19 cellular contexts compared by ENCODE assay signal in genomic region chr11:19281555-19281954, GRCh38. TPM values are rescaled to one million over a fixed set of nuclear protein-coding genes. Genes with fewer than 3 reads are reported as not detected.
"Had no signal": no experiment of that assay in that cellular context is flagged by ENCODE, and none has a peak within 500 bp of the region (broad histone marks: within the 10 kb centered on the region; RNA-seq: fewer than 3 reads in every experiment).

No MANE protein-coding gene starts in this region.

- H3K4me1 ChIP-seq: gastroesophageal sphincter, thyroid gland had no signal

- H3K9me3 Mint-ChIP-seq: dendritic cell treated with granulocyte-macrophage colony-stimulating factor and Interleukin-4, amounts not matched to agents 40 ng/mL and 50 ng/mL, for 4 days; neural crest cell; type B pancreatic cell had no signal

- H3K9me3 ChIP-seq: esophagus squamous epithelium, gastroesophageal sphincter, stomach, suprapubic skin, thyroid gland had no signal

- H3K27ac Mint-ChIP-seq: dendritic cell treated with granulocyte-macrophage colony-stimulating factor and Interleukin-4, amounts not matched to agents 40 ng/mL and 50 ng/mL, for 4 days; naive B cell; type B pancreatic cell had no signal

- H3K36me3 Mint-ChIP-seq: naive B cell, type B pancreatic cell had no signal

- H3K27me3 ChIP-seq: thyroid gland had no signal

- H3K4me3 Mint-ChIP-seq: dendritic cell treated with granulocyte-macrophage colony-stimulating factor and Interleukin-4, amounts not matched to agents 40 ng/mL and 50 ng/mL, for 4 days; neural crest cell; type B pancreatic cell had no signal

- ATAC-seq: gastroesophageal sphincter, left ventricle myocardium superior had no signal

- DNase-seq: esophagus squamous epithelium; glutamatergic neuron; kidney; left cardiac atrium; left ventricle myocardium superior; naive B cell; stimulated activated CD4-positive, alpha-beta T cell treated with anti-CD3 and anti-CD28 coated beads, Interleukin-12 subunit alpha, Interleukin-12 subunit beta, amount 100 ng/mL, for 4 hours; stimulated activated naive CD4-positive, alpha-beta T cell; stomach; thyroid gland had no signal

- FAIRE-seq: colon, kidney, small intestine, urothelium cell line had no signal

- H3K27me3 Mint-ChIP-seq: dendritic cell treated with granulocyte-macrophage colony-stimulating factor and Interleukin-4, amounts not matched to agents 40 ng/mL and 50 ng/mL, for 4 days had no signal

- H3K27ac ChIP-seq: esophagus squamous epithelium, gastroesophageal sphincter, stomach, suprapubic skin, thyroid gland had no signal

- H3K4me3 ChIP-seq: gastroesophageal sphincter, lung, suprapubic skin, thyroid gland had no signal

- H3K36me3 ChIP-seq: esophagus squamous epithelium, gastroesophageal sphincter, stomach, suprapubic skin, thyroid gland had no signal

RNA-seq across cellular contexts. Expression of gene E2F8, which starts 40.8 kb away (rescaled TPM):
- total RNA-seq: thyroid gland had no signal
